1 cellular context compared by ENCODE assay signal in genomic region chr11:93741094-93741881, GRCh38.
TF ChIP-seq lines count a peak whose summit lies in the region.

C11orf54 (plus strand) TSS chr11:93741672; CDS start chr11:93747394, 5,722 bp downstream.
TAF1D (minus strand) TSS chr11:93741495; CDS start chr11:93739304, 2,191 bp downstream.

TF ChIP-seq in K562, 482 proteins besides CTCF, POLR2A, EP300 and RAD21 (continued from another document and continues in another):
- peak; percentile 95 for TF ChIP-seq AFF4 (CRISPR knock-in tag; IDR thresholded peaks at IDR 0.05)
- TF ChIP-seq, protein P1, sequence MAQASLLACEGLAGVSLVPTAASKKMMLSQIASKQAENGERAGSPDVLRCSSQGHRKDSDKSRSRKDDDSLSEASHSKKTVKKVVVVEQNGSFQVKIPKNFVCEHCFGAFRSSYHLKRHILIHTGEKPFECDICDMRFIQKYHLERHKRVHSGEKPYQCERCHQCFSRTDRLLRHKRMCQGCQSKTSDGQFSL (CRISPR knock-in tag; IDR thresholded peaks at IDR 0.05), result no peak
- TF ChIP-seq, protein P1 (tag; IDR thresholded peaks at IDR 0.05), result no peak
- peak; percentile 94 for TF ChIP-seq CREB3L1 (IDR thresholded peaks at IDR 0.05; ENCODE audit: borderline replicate concordance, low read depth)
- TF ChIP-seq CREB1 (IDR thresholded peaks at IDR 0.05), result peak; percentile 84
- TF ChIP-seq CREB1 (CRISPR knock-in tag; IDR thresholded peaks at IDR 0.05), result peak; percentile 80
- no peak for TF ChIP-seq ZNF655 (CRISPR knock-in tag; IDR thresholded peaks at IDR 0.05)
- TF ChIP-seq MAX (CRISPR knock-in tag; IDR thresholded peaks at IDR 0.05), result peak; percentile 57
- no peak for TF ChIP-seq MTF1 (CRISPR knock-in tag; IDR thresholded peaks at IDR 0.05; ENCODE audit: borderline replicate concordance)
- TF ChIP-seq ZBED1 (IDR thresholded peaks at IDR 0.05), result peak; percentile 82
- TF ChIP-seq, protein P2, sequence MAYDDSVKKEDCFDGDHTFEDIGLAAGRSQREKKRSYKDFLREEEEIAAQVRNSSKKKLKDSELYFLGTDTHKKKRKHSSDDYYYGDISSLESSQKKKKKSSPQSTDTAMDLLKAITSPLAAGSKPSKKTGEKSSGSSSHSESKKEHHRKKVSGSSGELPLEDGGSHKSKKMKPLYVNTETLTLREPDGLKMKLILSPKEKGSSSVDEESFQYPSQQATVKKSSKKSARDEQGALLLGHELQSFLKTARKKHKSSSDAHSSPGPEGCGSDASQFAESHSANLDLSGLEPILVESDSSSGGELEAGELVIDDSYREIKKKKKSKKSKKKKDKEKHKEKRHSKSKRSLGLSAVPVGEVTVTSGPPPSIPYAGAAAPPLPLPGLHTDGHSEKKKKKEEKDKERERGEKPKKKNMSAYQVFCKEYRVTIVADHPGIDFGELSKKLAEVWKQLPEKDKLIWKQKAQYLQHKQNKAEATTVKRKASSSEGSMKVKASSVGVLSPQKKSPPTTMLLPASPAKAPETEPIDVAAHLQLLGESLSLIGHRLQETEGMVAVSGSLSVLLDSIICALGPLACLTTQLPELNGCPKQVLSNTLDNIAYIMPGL (CRISPR knock-in tag; IDR thresholded peaks at IDR 0.05), result 0 out of 2 replicates have a peak, but pooled peaks have one; percentile 32
- TF ChIP-seq ETV6 (IDR thresholded peaks at IDR 0.05; ENCODE audit: borderline replicate concordance in 1 of 2, low read depth in 2 of 2, low read length in 1 of 2), result peak; percentile 54 to 65; a peak in 1 of 4 replicates
- no peak for TF ChIP-seq ETV6 (CRISPR knock-in tag; IDR thresholded peaks at IDR 0.05; ENCODE audit: borderline replicate concordance)
- TF ChIP-seq GABPA (tag; conservative IDR thresholded peaks at IDR 0.05; ENCODE audit: low read depth), result peak; percentile 65
- TF ChIP-seq HDAC6 (IDR thresholded peaks at IDR 0.05; ENCODE audit: low read depth, low read length), result no peak
- peak; percentile 55 for TF ChIP-seq PHF20 (IDR thresholded peaks at IDR 0.05; ENCODE audit: partially characterized antibody)
- peak; percentile 92 for TF ChIP-seq PRPF4 (IDR thresholded peaks at IDR 0.05; ENCODE audit: insufficient read depth, low read depth, low read length, poor library complexity, severe bottlenecking)
- TF ChIP-seq GTF2F1 (IDR thresholded peaks at IDR 0.05; ENCODE audit: low read depth, low read length), result peak; percentile 97
- peak; percentile 96 for TF ChIP-seq POLR2H (tag; IDR thresholded peaks at IDR 0.05; ENCODE audit: low read depth)
- TF ChIP-seq SIN3B (IDR thresholded peaks at IDR 0.05; ENCODE audit: low read depth), result 0 out of 2 replicates have a peak, but pooled peaks have one; percentile 14
- peak; percentile 38; the same call in 1 of the 2 replicates for TF ChIP-seq ESRRA (IDR thresholded peaks at IDR 0.05; ENCODE audit: borderline replicate concordance, low read depth)
- peak; percentile 72 for TF ChIP-seq HNRNPLL (IDR thresholded peaks at IDR 0.05; ENCODE audit: low read depth, low read length, poor library complexity, severe bottlenecking)
- TF ChIP-seq XRCC5 (IDR thresholded peaks at IDR 0.05; ENCODE audit: low read depth, low read length), result peak; percentile 70
- peak; percentile 29; the same call in 1 of the 2 replicates for TF ChIP-seq JUND (IDR thresholded peaks at IDR 0.05; ENCODE audit: borderline replicate concordance, low read depth, low read length)
- TF ChIP-seq JUND (tag; IDR thresholded peaks at IDR 0.05; ENCODE audit: borderline replicate concordance, low read depth, low read length), result no peak; the same call in 2 of the 3 replicates
- peak; percentile 86 for TF ChIP-seq PCBP1 (IDR thresholded peaks at IDR 0.05; ENCODE audit: low read depth, low read length, poor library complexity, severe bottlenecking)
- TF ChIP-seq POLR2AphosphoS5 (IDR thresholded peaks at IDR 0.05; ENCODE audit: control insufficient read depth, insufficient read depth, low read depth, low read length), result peak; percentile 99
- TF ChIP-seq NFE2L1 (tag; IDR thresholded peaks at IDR 0.05; ENCODE audit: borderline replicate concordance, low read depth), result no peak
- TF ChIP-seq SMAD3 (CRISPR knock-in tag; conservative IDR thresholded peaks at IDR 0.05), result 0 out of 2 replicates have a peak, but pooled peaks have one; percentile 43
- TF ChIP-seq, protein P3, sequence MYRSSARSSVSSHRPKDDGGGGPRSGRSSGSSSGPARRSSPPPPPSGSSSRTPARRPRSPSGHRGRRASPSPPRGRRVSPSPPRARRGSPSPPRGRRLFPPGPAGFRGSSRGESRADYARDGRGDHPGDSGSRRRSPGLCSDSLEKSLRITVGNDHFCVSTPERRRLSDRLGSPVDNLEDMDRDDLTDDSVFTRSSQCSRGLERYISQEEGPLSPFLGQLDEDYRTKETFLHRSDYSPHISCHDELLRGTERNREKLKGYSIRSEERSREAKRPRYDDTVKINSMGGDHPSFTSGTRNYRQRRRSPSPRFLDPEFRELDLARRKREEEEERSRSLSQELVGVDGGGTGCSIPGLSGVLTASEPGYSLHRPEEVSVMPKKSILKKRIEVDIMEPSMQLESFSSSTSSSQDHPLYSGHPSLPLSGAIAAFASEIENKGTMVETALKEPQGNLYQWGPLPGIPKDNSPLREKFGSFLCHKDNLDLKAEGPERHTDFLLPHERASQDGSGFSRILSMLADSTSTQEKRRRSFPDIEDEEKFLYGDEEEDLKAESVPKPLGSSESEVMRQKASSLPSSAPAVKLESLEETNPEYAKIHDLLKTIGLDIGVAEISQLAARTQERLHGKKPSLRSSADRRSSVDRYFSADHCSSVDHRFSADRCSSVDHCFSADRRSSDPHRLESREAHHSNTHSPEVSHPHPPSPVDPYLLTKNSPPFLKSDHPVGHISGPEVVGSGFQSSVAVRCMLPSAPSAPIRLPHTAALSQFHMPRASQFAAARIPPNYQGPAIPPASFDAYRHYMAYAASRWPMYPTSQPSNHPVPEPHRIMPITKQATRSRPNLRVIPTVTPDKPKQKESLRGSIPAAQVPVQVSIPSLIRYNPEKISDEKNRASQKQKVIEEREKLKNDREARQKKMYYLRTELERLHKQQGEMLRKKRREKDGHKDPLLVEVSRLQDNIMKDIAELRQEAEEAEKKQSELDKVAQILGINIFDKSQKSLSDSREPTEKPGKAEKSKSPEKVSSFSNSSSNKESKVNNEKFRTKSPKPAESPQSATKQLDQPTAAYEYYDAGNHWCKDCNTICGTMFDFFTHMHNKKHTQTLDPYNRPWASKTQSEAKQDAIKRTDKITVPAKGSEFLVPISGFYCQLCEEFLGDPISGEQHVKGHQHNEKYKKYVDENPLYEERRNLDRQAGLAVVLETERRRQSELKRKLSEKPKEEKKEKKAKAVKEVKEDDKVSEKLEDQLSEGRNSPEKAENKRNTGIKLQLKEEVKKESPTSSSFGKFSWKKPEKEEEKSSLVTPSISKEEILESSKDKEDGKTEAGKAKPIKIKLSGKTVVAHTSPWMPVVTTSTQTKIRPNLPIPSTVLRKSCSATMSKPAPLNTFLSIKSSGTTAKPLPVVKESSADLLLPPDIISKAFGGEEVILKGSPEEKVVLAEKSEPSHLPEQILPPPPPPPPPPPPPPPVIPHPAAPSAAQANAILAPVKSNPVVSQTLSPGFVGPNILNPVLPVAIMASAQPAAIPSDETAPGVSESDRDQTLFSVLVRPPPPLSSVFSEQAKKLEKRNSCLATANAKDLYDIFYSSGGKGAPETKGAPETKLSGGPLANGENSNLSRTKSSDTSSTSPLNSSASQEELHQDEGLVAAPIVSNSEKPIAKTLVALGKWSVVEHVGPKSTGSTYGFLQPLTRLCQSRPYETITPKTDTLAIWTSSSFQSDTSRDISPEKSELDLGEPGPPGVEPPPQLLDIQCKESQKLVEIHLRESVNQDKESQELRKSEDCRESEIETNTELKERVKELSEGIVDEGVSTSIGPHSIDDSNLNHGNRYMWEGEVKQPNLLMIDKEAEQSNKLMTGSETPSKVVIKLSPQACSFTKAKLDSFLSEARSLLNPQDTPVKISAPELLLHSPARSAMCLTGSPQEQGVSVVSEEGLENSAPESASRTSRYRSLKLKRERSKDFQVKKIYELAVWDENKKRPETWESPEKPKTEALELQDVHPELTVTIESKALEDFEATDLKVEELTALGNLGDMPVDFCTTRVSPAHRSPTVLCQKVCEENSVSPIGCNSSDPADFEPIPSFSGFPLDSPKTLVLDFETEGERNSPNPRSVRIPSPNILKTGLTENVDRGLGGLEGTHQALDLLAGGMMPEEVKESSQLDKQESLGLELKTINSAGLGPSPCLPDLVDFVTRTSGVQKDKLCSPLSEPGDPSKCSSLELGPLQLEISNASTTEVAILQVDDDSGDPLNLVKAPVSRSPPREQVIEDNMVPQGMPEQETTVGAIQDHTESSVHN (IDR thresholded peaks at IDR 0.05; ENCODE audit: borderline replicate concordance in 1 of 2, low read depth in 1 of 2), result no peak
- TF ChIP-seq, protein P4, sequence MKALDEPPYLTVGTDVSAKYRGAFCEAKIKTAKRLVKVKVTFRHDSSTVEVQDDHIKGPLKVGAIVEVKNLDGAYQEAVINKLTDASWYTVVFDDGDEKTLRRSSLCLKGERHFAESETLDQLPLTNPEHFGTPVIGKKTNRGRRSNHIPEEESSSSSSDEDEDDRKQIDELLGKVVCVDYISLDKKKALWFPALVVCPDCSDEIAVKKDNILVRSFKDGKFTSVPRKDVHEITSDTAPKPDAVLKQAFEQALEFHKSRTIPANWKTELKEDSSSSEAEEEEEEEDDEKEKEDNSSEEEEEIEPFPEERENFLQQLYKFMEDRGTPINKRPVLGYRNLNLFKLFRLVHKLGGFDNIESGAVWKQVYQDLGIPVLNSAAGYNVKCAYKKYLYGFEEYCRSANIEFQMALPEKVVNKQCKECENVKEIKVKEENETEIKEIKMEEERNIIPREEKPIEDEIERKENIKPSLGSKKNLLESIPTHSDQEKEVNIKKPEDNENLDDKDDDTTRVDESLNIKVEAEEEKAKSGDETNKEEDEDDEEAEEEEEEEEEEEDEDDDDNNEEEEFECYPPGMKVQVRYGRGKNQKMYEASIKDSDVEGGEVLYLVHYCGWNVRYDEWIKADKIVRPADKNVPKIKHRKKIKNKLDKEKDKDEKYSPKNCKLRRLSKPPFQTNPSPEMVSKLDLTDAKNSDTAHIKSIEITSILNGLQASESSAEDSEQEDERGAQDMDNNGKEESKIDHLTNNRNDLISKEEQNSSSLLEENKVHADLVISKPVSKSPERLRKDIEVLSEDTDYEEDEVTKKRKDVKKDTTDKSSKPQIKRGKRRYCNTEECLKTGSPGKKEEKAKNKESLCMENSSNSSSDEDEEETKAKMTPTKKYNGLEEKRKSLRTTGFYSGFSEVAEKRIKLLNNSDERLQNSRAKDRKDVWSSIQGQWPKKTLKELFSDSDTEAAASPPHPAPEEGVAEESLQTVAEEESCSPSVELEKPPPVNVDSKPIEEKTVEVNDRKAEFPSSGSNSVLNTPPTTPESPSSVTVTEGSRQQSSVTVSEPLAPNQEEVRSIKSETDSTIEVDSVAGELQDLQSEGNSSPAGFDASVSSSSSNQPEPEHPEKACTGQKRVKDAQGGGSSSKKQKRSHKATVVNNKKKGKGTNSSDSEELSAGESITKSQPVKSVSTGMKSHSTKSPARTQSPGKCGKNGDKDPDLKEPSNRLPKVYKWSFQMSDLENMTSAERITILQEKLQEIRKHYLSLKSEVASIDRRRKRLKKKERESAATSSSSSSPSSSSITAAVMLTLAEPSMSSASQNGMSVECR (CRISPR knock-in tag; IDR thresholded peaks at IDR 0.05), result peak; percentile 75; the same call in 1 of the 2 replicates
- peak; percentile 74; the same call in 1 of the 2 replicates for TF ChIP-seq ATF7 (IDR thresholded peaks at IDR 0.05)
- TF ChIP-seq TAF15 (IDR thresholded peaks at IDR 0.05; ENCODE audit: low read depth, low read length), result peak; percentile 57; the same call in 1 of the 2 replicates
- TF ChIP-seq RBM39 (optimal IDR thresholded peaks at IDR 0.05; ENCODE audit: low read depth, low read length), result peak; percentile 91
- peak; percentile 97 for TF ChIP-seq EP400 (IDR thresholded peaks at IDR 0.05)
